Comparison of ENCODE assay signal across 2 cellular contexts in the genomic region with DNA sequence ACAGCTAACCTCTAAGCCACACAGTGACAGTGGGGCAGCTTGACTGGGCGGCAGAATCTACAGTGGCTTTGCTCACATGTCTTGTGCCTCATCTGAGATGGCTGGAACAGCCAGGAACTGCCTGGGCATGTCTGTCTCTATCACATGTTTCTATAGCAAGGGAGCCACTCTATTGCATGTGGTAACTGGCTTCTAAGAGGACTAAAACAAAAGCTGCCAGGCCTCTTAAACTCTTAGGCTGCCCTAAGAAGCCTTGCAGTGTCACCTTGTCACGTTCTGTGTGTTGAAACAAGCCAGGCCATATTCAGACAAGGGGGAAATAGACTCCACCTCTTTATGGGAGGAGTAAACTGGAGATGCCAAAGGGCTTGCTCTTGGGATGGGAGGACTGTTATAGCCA.
TF ChIP-seq lines count a peak whose summit lies in the region.

No MANE protein-coding gene starts in this region.

TF ChIP-seq in IMR-90, 13 proteins besides CTCF, POLR2A, EP300 and RAD21:
- TF ChIP-seq FOS (IDR thresholded peaks at IDR 0.05; ENCODE audit: low read depth, low read length) (no peak), MAFK (IDR thresholded peaks at IDR 0.05; ENCODE audit: low read depth, low read length) (no peak), CHD1 (IDR thresholded peaks at IDR 0.05; ENCODE audit: low read depth, low read length) (no peak), RCOR1 (IDR thresholded peaks at IDR 0.05; ENCODE audit: insufficient replicate concordance, low read length) (no peak), CEBPB (IDR thresholded peaks at IDR 0.05; ENCODE audit: low read depth, low read length) (no peak), BHLHE40 (IDR thresholded peaks at IDR 0.05; ENCODE audit: low read depth, low read length) (no peak), SMC3 (IDR thresholded peaks at IDR 0.05; ENCODE audit: low read depth, low read length) (no peak), MAZ (IDR thresholded peaks at IDR 0.05; ENCODE audit: borderline replicate concordance, low read depth, low read length) (no peak), MXI1 (IDR thresholded peaks at IDR 0.05; ENCODE audit: borderline replicate concordance, low read depth, low read length) (no peak)
- TF ChIP-seq, protein P1, sequence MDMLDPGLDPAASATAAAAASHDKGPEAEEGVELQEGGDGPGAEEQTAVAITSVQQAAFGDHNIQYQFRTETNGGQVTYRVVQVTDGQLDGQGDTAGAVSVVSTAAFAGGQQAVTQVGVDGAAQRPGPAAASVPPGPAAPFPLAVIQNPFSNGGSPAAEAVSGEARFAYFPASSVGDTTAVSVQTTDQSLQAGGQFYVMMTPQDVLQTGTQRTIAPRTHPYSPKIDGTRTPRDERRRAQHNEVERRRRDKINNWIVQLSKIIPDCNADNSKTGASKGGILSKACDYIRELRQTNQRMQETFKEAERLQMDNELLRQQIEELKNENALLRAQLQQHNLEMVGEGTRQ (IDR thresholded peaks at IDR 0.05; ENCODE audit: low read depth, low read length): no peak
- TF ChIP-seq, protein P2, sequence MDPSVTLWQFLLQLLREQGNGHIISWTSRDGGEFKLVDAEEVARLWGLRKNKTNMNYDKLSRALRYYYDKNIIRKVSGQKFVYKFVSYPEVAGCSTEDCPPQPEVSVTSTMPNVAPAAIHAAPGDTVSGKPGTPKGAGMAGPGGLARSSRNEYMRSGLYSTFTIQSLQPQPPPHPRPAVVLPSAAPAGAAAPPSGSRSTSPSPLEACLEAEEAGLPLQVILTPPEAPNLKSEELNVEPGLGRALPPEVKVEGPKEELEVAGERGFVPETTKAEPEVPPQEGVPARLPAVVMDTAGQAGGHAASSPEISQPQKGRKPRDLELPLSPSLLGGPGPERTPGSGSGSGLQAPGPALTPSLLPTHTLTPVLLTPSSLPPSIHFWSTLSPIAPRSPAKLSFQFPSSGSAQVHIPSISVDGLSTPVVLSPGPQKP (IDR thresholded peaks at IDR 0.05; ENCODE audit: borderline replicate concordance, low read depth, low read length): no peak

TF ChIP-seq in HepG2, 621 proteins besides CTCF, POLR2A, EP300 and RAD21:
- TF ChIP-seq, protein P3, sequence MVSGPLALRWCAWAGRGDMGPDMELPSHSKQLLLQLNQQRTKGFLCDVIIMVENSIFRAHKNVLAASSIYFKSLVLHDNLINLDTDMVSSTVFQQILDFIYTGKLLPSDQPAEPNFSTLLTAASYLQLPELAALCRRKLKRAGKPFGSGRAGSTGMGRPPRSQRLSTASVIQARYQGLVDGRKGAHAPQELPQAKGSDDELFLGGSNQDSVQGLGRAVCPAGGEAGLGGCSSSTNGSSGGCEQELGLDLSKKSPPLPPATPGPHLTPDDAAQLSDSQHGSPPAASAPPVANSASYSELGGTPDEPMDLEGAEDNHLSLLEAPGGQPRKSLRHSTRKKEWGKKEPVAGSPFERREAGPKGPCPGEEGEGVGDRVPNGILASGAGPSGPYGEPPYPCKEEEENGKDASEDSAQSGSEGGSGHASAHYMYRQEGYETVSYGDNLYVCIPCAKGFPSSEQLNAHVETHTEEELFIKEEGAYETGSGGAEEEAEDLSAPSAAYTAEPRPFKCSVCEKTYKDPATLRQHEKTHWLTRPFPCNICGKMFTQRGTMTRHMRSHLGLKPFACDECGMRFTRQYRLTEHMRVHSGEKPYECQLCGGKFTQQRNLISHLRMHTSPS (CRISPR knock-in tag; IDR thresholded peaks at IDR 0.05; ENCODE audit: low read depth): no peak
- TF ChIP-seq ZNF713 (CRISPR knock-in tag; IDR thresholded peaks at IDR 0.05) (no peak), ZNF552 (CRISPR knock-in tag; IDR thresholded peaks at IDR 0.05; ENCODE audit: borderline replicate concordance) (no peak), PHF20 (CRISPR knock-in tag; IDR thresholded peaks at IDR 0.05) (no peak), ZNF460 (CRISPR knock-in tag; IDR thresholded peaks at IDR 0.05; ENCODE audit: borderline replicate concordance) (no peak), NRL (CRISPR knock-in tag; IDR thresholded peaks at IDR 0.05; ENCODE audit: borderline replicate concordance) (no peak), ZNF629 (CRISPR knock-in tag; conservative IDR thresholded peaks at IDR 0.05) (no peak), RELA (CRISPR knock-in tag; IDR thresholded peaks at IDR 0.05) (no peak), JUNB (CRISPR knock-in tag; IDR thresholded peaks at IDR 0.05; ENCODE audit: borderline replicate concordance) (no peak)
